ENCODE assay signal across 7 cellular contexts in the genomic region with DNA sequence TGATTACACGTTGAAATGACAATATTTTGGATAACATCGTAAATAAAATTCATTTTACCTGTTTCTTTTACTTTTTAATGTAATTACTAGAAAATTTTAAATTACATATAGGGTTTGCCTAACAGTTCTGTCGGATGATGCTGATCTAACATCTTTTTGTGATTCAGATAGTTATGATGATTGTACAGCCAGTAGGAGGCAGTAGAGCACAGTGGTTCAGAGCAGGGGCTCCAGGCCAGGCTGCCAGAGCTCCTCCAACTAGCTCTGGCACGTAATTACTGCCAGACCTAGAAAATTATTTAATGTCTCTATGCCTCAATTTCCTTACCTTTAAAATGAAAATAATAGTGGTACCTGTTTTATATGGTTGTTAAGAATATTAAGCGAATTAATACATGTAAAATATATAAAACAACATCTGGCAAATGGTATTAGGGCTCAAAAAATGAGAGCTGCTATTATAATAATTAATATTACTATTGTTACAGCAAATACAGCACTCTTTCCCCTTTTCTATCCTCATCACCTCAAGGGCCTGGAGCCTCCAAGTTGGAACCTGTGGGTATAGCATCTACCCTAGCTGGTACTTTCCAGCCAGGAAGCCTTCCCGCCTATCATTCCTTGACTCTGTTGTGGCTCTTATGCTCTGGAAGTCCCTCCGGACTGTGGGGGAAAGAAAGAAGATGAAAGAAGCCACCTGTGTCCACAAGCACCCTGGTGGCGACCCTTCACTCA. TPM values are rescaled to one million over a fixed set of nuclear protein-coding genes. Genes with fewer than 3 reads are reported as not detected.
DNase-seq lines count a peak whose midpoint lies in the region; ATAC-seq, FAIRE-seq and TF ChIP-seq lines count a peak whose summit lies in the region.

No MANE protein-coding gene starts in this region.

- POLR2A ChIA-PET in GM10248 (lab: Yijun Ruan, JAX), result no interaction called here

- no peaks in the 10 kb centered on the region for H3K36me3 ChIP-seq in Loucy (ENCODE audit: insufficient read depth, low read length)
- H3K36me3 ChIP-seq in SJSA1, result no peaks in the 10 kb centered on the region
- H3K36me3 ChIP-seq in adrenal gland (replicated peaks in 1 of 2), result no peaks in the 10 kb centered on the region

- TF ChIP-seq POLR2A in H54 (IDR thresholded peaks at IDR 0.05; ENCODE audit: low read depth, low read length) (no peak), adrenal gland (IDR thresholded peaks at IDR 0.05) (no peak)

- H3K4me2 ChIP-seq in Loucy (ENCODE audit: low read depth, low read length, poor library complexity, severe bottlenecking), result no peak overlapping the region

- no peak overlapping the region for H3K4me3 ChIP-seq in Loucy (ENCODE audit: low read length, poor library complexity, severe bottlenecking)
- no peak overlapping the region for H3K4me3 ChIP-seq in SJSA1
- H3K4me3 ChIP-seq in adrenal gland, result no peak overlapping the region

- DNase-seq in GM10248 (ENCODE audit: extremely low spot score) (peak; percentile 52), H54 (ENCODE audit: insufficient read length, low spot score) (peak; percentile 23), SJSA1 (ENCODE audit: low read depth in 1 of 2, low spot score in 2 of 2) (peak; percentile 46 to 70), adrenal gland (peak; percentile 68 to 82 (median 74)), left cardiac atrium (peak; percentile 60), retina (peak; percentile 56)

- no peaks in the 10 kb centered on the region for H3K9me2 ChIP-seq in Loucy (replicated peaks; ENCODE audit: low read depth, low read length)

- TF ChIP-seq CTCF in GM10248 (IDR thresholded peaks at IDR 0.05; ENCODE audit: control extremely low read depth, extremely low read depth, low read depth, missing control alignments) (peak; percentile 70), Loucy (conservative IDR thresholded peaks at IDR 0.05; ENCODE audit: low read length) (peak; percentile 77), adrenal gland (IDR thresholded peaks at IDR 0.05) (peak; percentile 67 to 94 (median 88))

- ATAC-seq in left cardiac atrium, result peak; percentile 91 to 94

- peak; percentile 98 for FAIRE-seq in H54 (lab: Jason Lieb, UNC)

- no peak overlapping the region for H3K9ac ChIP-seq in Loucy (ENCODE audit: low read depth, low read length, poor library complexity, severe bottlenecking)

- 41 to 44% (median 42%) methylated on average over 8 of the region's 8 CpGs for WGBS in adrenal gland, 4 donors

- no peaks in the 10 kb centered on the region for H3K9me3 ChIP-seq in Loucy (ENCODE audit: insufficient read depth, low read depth, low read length)
- no peaks in the 10 kb centered on the region for H3K9me3 ChIP-seq in SJSA1 (replicated peaks)
- no peaks in the 10 kb centered on the region for H3K9me3 ChIP-seq in adrenal gland (replicated peaks in 1 of 3)

- no peak overlapping the region for H3K27ac ChIP-seq in SJSA1
- H3K27ac ChIP-seq in adrenal gland, result no peak overlapping the region

- no peaks in the 10 kb centered on the region for H3F3A ChIP-seq in Loucy (ENCODE audit: low read depth)

- H2AFZ ChIP-seq in Loucy (ENCODE audit: low read length), result no peak overlapping the region

- no peaks in the 10 kb centered on the region for H4K20me1 ChIP-seq in Loucy (ENCODE audit: insufficient read depth, low read length, poor library complexity, severe bottlenecking)

- CTCF ChIA-PET in GM10248 (lab: Yijun Ruan, JAX), result interaction anchor here (0.6 to 4.0 kb wide), 34 partner anchors 10 to 1164 kb away, joined by 3 to 53 read pairs (median 4); no protein-coding TSS in a partner anchor

- H3K27me3 ChIP-seq in Loucy (ENCODE audit: insufficient read depth, low read length, poor library complexity, severe bottlenecking) (no peaks in the 10 kb centered on the region), SJSA1 (replicated peaks) (no peaks in the 10 kb centered on the region), adrenal gland (no peaks in the 10 kb centered on the region)

- H3K4me1 ChIP-seq in Loucy (ENCODE audit: insufficient read depth, low read length, poor library complexity, severe bottlenecking) (no peaks in the 10 kb centered on the region), SJSA1 (replicated peaks) (no peaks in the 10 kb centered on the region), adrenal gland (replicated peaks in 1 of 2) (no peaks in the 10 kb centered on the region)

- no peaks in the 10 kb centered on the region for H3K79me2 ChIP-seq in Loucy (ENCODE audit: insufficient read depth, low read length)

- intact Hi-C loops in adrenal gland (cut with DNase I) (loop anchor here in 1 of 2 donors (5.0 kb wide), 1 partner anchor 102 kb away; no protein-coding TSS in a partner anchor), left cardiac atrium (cut with DNase I) (loop anchor here (2.0 to 10.0 kb wide), 3 partner anchors 212 to 885 kb away; no protein-coding TSS in a partner anchor)

RNA-seq across cellular contexts. Expression of a gene that starts 47.7 kb away (rescaled TPM):
- 1.9 and 2.3 TPM in 2 replicates for total RNA-seq in SJSA1 (2014; rRNA removed; shearing (Covaris generic))
- 10 to 100 TPM in 2 of 8 donors, 1 to 10 TPM in 6; 2.9 to 11.6 (median 6.3) TPM for total RNA-seq in adrenal gland
- polyA plus RNA-seq in adrenal gland, result 1 to 10 TPM; 5.4 to 9.8 (median 7.3) TPM
- total RNA-seq in left cardiac atrium, result 1 to 10 TPM; 3.2 to 4.2 TPM

Comparison
In these comparisons a context has a peak if more than half of its experiments do, and no peak if none do; other contexts are left out.
1. DNase-seq: peak in every context shown above with its lines; median percentile 74 in adrenal gland; 60 in left cardiac atrium; 58 in SJSA1; 56 in retina; 52 in GM10248; 23 in H54.